ENCODE assay signal across 8 cellular contexts in genomic region chr3:70982274-70982673, GRCh38.
A peak's percentile ranks its signal among the peaks of the same experiment; 100 is the strongest.
DNase-seq lines count a peak whose midpoint lies in the region; ATAC-seq lines count a peak whose summit lies in the region.

No MANE protein-coding gene starts in this region.

- H2BK120ac ChIP-seq in neuronal stem cell (ENCODE audit: low read depth, low read length), result no peak overlapping the region
- no peak overlapping the region for H2BK120ac ChIP-seq in mesendoderm (ENCODE audit: low read depth, low read length)

- H4K8ac ChIP-seq in neuronal stem cell (ENCODE audit: low read depth, low read length), result no peak overlapping the region
- H4K8ac ChIP-seq in mesendoderm (ENCODE audit: low read depth, low read length), result no peak overlapping the region

- no peak for DNase-seq in CD4-positive, CD25-positive, alpha-beta regulatory T cell
- no peak for DNase-seq in SJSA1 (ENCODE audit: low read depth in 1 of 2, low spot score in 2 of 2)
- DNase-seq in epidermal melanocyte (ENCODE audit: insufficient read length, low spot score), result peak; percentile 37
- DNase-seq in neuronal stem cell (ENCODE audit: low spot score), result no peak
- no peak for DNase-seq in HAP-1 (ENCODE audit: low spot score in 2 of 2)
- DNase-seq in mesendoderm, result no peak

- no peaks in the 10 kb centered on the region for H3K27me3 Mint-ChIP-seq in CD4-positive, CD25-positive, alpha-beta regulatory T cell

- no peak overlapping the region for H3K4me3 ChIP-seq in CD4-positive, CD25-positive, alpha-beta regulatory T cell (ENCODE audit: low read depth, low read length)
- H3K4me3 ChIP-seq in SJSA1 (no peak overlapping the region), neuronal stem cell (ENCODE audit: low read length in 2 of 2) (no peak overlapping the region), HAP-1 (no peak overlapping the region), mesendoderm (ENCODE audit: low read length) (no peak overlapping the region)

- H3K18ac ChIP-seq in neuronal stem cell (ENCODE audit: low read length) (no peak overlapping the region), mesendoderm (ENCODE audit: low read length) (no peak overlapping the region)

- in situ Hi-C loops in HAP-1 (cut with MboI; ENCODE audit: low sequenced_read_pairs), result no loop called here

- no peak overlapping the region for H3K9ac ChIP-seq in neuronal stem cell (ENCODE audit: low read depth, low read length, poor library complexity)
- H3K9ac ChIP-seq in mesendoderm (ENCODE audit: low read length), result no peak overlapping the region

- H3K27me3 ChIP-seq in CD4-positive, CD25-positive, alpha-beta regulatory T cell (ENCODE audit: control insufficient read depth, insufficient read depth, low read length), result no peaks in the 10 kb centered on the region
- no peaks in the 10 kb centered on the region for H3K27me3 ChIP-seq in SJSA1 (replicated peaks)
- H3K27me3 ChIP-seq in neuronal stem cell (ENCODE audit: control insufficient read depth in 3 of 3, insufficient read depth in 3 of 3, low read depth in 1 of 3, low read length in 3 of 3), result no peaks in the 10 kb centered on the region
- no peaks in the 10 kb centered on the region for H3K27me3 ChIP-seq in HAP-1 (ENCODE audit: low read depth)
- H3K27me3 ChIP-seq in mesendoderm (ENCODE audit: insufficient read depth, low read length, poor library complexity), result no peaks in the 10 kb centered on the region

- H3K9me3 Mint-ChIP-seq in CD4-positive, CD25-positive, alpha-beta regulatory T cell, result no peaks in the 10 kb centered on the region

- H3K4ac ChIP-seq in neuronal stem cell (ENCODE audit: low read length) (no peak overlapping the region), mesendoderm (ENCODE audit: low read depth, low read length) (no peak overlapping the region)

- no peaks in the 10 kb centered on the region for H3K79me1 ChIP-seq in neuronal stem cell (ENCODE audit: low read depth, low read length)
- H3K79me1 ChIP-seq in mesendoderm (ENCODE audit: low read length), result no peaks in the 10 kb centered on the region

- H3K14ac ChIP-seq in neuronal stem cell (ENCODE audit: low read length), result no peak overlapping the region

- WGBS in neuronal stem cell (ENCODE audit: extremely low coverage in 2 of 2, insufficient read length in 2 of 2, insufficient replicate concordance in 1 of 2), 2 donors, result no CpG with 5 or more reads among the region's 1 CpG
- WGBS in mesendoderm (ENCODE audit: extremely low coverage, insufficient coverage, low lambda C conversion rate), result no CpG with 5 or more reads among the region's 1 CpG

- peaks cover 84% of the 10 kb centered on the region for H3K36me3 ChIP-seq in CD4-positive, CD25-positive, alpha-beta regulatory T cell (ENCODE audit: control insufficient read depth, insufficient read depth, low read length)
- H3K36me3 ChIP-seq in SJSA1, result peaks cover 28% of the 10 kb centered on the region
- H3K36me3 ChIP-seq in neuronal stem cell (replicated peaks in 1 of 2; ENCODE audit: control insufficient read depth in 2 of 2, insufficient read depth in 2 of 2, low read length in 2 of 2), result peaks cover 2 to 51% of the 10 kb centered on the region in 2 donors
- H3K36me3 ChIP-seq in HAP-1 (replicated peaks), result peaks cover 5% of the 10 kb centered on the region
- no peaks in the 10 kb centered on the region for H3K36me3 ChIP-seq in mesendoderm (ENCODE audit: control insufficient read depth, insufficient read depth, low read length)

- peaks cover 39% of the 10 kb centered on the region for H3K4me1 ChIP-seq in CD4-positive, CD25-positive, alpha-beta regulatory T cell (ENCODE audit: control insufficient read depth, insufficient read depth, low read length, poor library complexity, severe bottlenecking)
- H3K4me1 ChIP-seq in SJSA1 (replicated peaks), result peaks cover 47% of the 10 kb centered on the region
- H3K4me1 ChIP-seq in neuronal stem cell (ENCODE audit: control insufficient read depth in 2 of 2, insufficient read depth in 1 of 2, low read depth in 1 of 2, low read length in 2 of 2), result peaks cover 15 to 16% of the 10 kb centered on the region in 2 donors
- peaks cover 38% of the 10 kb centered on the region for H3K4me1 ChIP-seq in HAP-1
- H3K4me1 ChIP-seq in mesendoderm (ENCODE audit: control insufficient read depth, low read depth, low read length), result peaks cover 8% of the 10 kb centered on the region

- no peak overlapping the region for H3K56ac ChIP-seq in mesendoderm (ENCODE audit: low read length)

- H4K5ac ChIP-seq in mesendoderm (ENCODE audit: low read length), result no peak overlapping the region

- H3K23ac ChIP-seq in neuronal stem cell (ENCODE audit: low read depth, low read length, poor library complexity) (no peak overlapping the region), mesendoderm (ENCODE audit: low read length) (no peak overlapping the region)

- H2BK12ac ChIP-seq in neuronal stem cell (ENCODE audit: low read length), result no peak overlapping the region

- H4K91ac ChIP-seq in neuronal stem cell (ENCODE audit: low read depth, low read length, poor library complexity), result no peak overlapping the region

- H3K36me3 Mint-ChIP-seq in CD4-positive, CD25-positive, alpha-beta regulatory T cell, result peaks cover 77% of the 10 kb centered on the region

- no peak overlapping the region for H2AK5ac ChIP-seq in neuronal stem cell (ENCODE audit: low read depth, low read length)
- no peak overlapping the region for H2AK5ac ChIP-seq in mesendoderm (ENCODE audit: low read length)

- H3K9me3 ChIP-seq in CD4-positive, CD25-positive, alpha-beta regulatory T cell (ENCODE audit: control insufficient read depth in 2 of 2, low read length in 2 of 2), result no peaks in the 10 kb centered on the region
- H3K9me3 ChIP-seq in SJSA1 (replicated peaks) (no peaks in the 10 kb centered on the region), neuronal stem cell (replicated peaks in 1 of 2; ENCODE audit: control insufficient read depth in 2 of 2, insufficient read depth in 1 of 2, low read depth in 1 of 2, low read length in 2 of 2) (peaks cover 0 to 3% of the 10 kb centered on the region in 2 donors), HAP-1 (no peaks in the 10 kb centered on the region)

- peaks cover 50 to 83% (median 68%) of the 10 kb centered on the region in 4 donors for H3K4me1 Mint-ChIP-seq in CD4-positive, CD25-positive, alpha-beta regulatory T cell

- H3K4me3 Mint-ChIP-seq in CD4-positive, CD25-positive, alpha-beta regulatory T cell, result peak overlapping the region in 2 of 4 donors; percentile 58 to 69

- H3K4me2 ChIP-seq in neuronal stem cell (ENCODE audit: insufficient read depth, low read length, poor library complexity, severe bottlenecking) (no peak overlapping the region), mesendoderm (ENCODE audit: low read length) (no peak overlapping the region)

- no peak for ATAC-seq in CD4-positive, CD25-positive, alpha-beta regulatory T cell (ENCODE audit: low read depth in 2 of 2)
- ATAC-seq in HG03025 (IDR thresholded peaks at IDR 0.05; ENCODE audit: low FRiP score, unreplicated experiment), result no peak
- ATAC-seq in activated CD4-positive, CD25-positive, alpha-beta regulatory T cell treated with anti-CD3 and anti-CD28 coated beads, Interleukin-2, amount 50 U/mL, for 24 hours, result no peak

- peak overlapping the region; percentile 72 for H3K27ac ChIP-seq in CD4-positive, CD25-positive, alpha-beta regulatory T cell (ENCODE audit: insufficient read depth, low read length, poor library complexity, severe bottlenecking)
- H3K27ac ChIP-seq in SJSA1, result peak overlapping the region; percentile 92
- H3K27ac ChIP-seq in neuronal stem cell (replicated peaks; ENCODE audit: low read length), result peak overlapping the region; percentile 93
- no peak overlapping the region for H3K27ac ChIP-seq in mesendoderm (ENCODE audit: low read depth, low read length)

- no peak overlapping the region for H2BK5ac ChIP-seq in neuronal stem cell (ENCODE audit: low read length)
- H2BK5ac ChIP-seq in mesendoderm (ENCODE audit: low read length), result no peak overlapping the region

- no peak overlapping the region for H2AFZ ChIP-seq in neuronal stem cell (ENCODE audit: low read length)

- H2BK15ac ChIP-seq in neuronal stem cell (ENCODE audit: low read length), result no peak overlapping the region
- H2BK15ac ChIP-seq in mesendoderm (replicated peaks; ENCODE audit: low read depth), result no peak overlapping the region

- H3K27ac Mint-ChIP-seq in CD4-positive, CD25-positive, alpha-beta regulatory T cell, result peak overlapping the region in 2 of 3 donors; percentile 83 to 87

- no peaks in the 10 kb centered on the region for H3K79me2 ChIP-seq in mesendoderm (ENCODE audit: control insufficient read depth, insufficient read depth, low read length)
